ENCODE assay signal across 15 cellular contexts in the genomic region with DNA sequence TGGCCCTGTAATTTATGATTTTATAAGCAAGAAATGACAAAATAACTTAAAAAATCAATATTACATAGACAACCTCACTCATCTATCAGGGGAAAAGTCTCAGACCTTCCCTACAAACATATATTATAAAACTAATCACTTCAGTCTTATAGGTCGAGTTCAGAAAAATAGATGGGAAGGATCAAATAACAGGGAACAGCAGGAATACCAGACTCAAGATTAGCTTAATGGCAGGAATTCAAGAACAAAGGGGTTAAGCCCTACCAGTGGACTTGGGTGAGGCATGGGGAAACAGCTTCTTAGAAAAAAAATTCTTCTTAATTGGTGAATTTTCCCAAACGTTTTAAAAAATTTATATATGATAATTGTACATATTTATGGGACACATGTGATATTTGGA. TPM values are rescaled to one million over a fixed set of nuclear protein-coding genes. Genes with fewer than 3 reads are reported as not detected.
DNase-seq lines count a peak whose midpoint lies in the region; ATAC-seq and TF ChIP-seq lines count a peak whose summit lies in the region.
"Had no signal": no experiment of that assay in that cellular context is flagged by ENCODE, and none has a peak within 500 bp of the region (broad histone marks: within the 10 kb centered on the region; RNA-seq: fewer than 3 reads in every experiment).

No MANE protein-coding gene starts in this region.

- no peak overlapping the region for H2AFZ ChIP-seq in ACC112 (ENCODE audit: low read length, unreplicated experiment)

- ATAC-seq in RWPE2 (ENCODE audit: low read depth) = peak; percentile 46; the same call in 2 of the 3 replicates
- no peak for ATAC-seq in HG03095 (IDR thresholded peaks at IDR 0.05; ENCODE audit: unreplicated experiment)
- ATAC-seq: Panc1 had no signal

- peak; percentile 38 for DNase-seq in M059J (ENCODE audit: low read depth)
- no peak for DNase-seq in RWPE2 (ENCODE audit: low spot score)
- DNase-seq in iPS-NIHi11 (ENCODE audit: low spot score) = peak; percentile 32
- no peak for DNase-seq in stimulated activated CD4-positive, alpha-beta T cell treated with anti-CD3 and anti-CD28 coated beads, Interleukin-12 subunit alpha, Interleukin-12 subunit beta, amount 100 ng/mL, for 4 hours
- DNase-seq in NCI-H2081 (lab: John Stamatoyannopoulos, UW) = no peak
- DNase-seq in cerebellar cortex (ENCODE audit: low spot score) = no peak
- DNase-seq: AML-193, KG1, NCI-H1436 treated with DMSO at 0.1 percent for 48 hours, NCI-H2081 treated with DMSO at 0.1 percent for 48 hours, NCI-H446 treated with DMSO at 0.1 percent for 48 hours, SIG-M5 had no signal

- TF ChIP-seq CTCF in RWPE2 (IDR thresholded peaks at IDR 0.05; ENCODE audit: poor library complexity, severe bottlenecking) = no peak

- H3K36me3 ChIP-seq in ACC112 (ENCODE audit: insufficient read depth, low read length) (no peaks in the 10 kb centered on the region), RWPE2 (ENCODE audit: low read depth) (no peaks in the 10 kb centered on the region)

- H3K9me3 ChIP-seq in RWPE2 (ENCODE audit: severe bottlenecking) = no peaks in the 10 kb centered on the region

- H3K79me2 ChIP-seq in ACC112 (ENCODE audit: control insufficient read depth, insufficient read depth, low read length, unreplicated experiment) = no peaks in the 10 kb centered on the region

- H3K4me1 ChIP-seq in ACC112 (ENCODE audit: control insufficient read depth, insufficient read depth, low read length, unreplicated experiment) (peaks cover 6% of the 10 kb centered on the region), RWPE2 (ENCODE audit: insufficient read depth, poor library complexity, severe bottlenecking) (peaks cover 18% of the 10 kb centered on the region)

- H3K27ac ChIP-seq in ACC112 (ENCODE audit: low read depth, low read length) (0 out of 2 replicates have a peak overlapping the region, but pooled peaks have one; percentile 2), RWPE2 (ENCODE audit: poor library complexity, severe bottlenecking) (peak overlapping the region; percentile 84)

- H3K4me3 ChIP-seq in ACC112 (ENCODE audit: low read depth, low read length) (no peak overlapping the region), RWPE2 (ENCODE audit: severe bottlenecking) (no peak overlapping the region)

- H3K27me3 ChIP-seq in ACC112 (ENCODE audit: insufficient read depth, low read length) (no peaks in the 10 kb centered on the region), RWPE2 (ENCODE audit: insufficient read depth, poor library complexity, severe bottlenecking) (no peaks in the 10 kb centered on the region)

RNA-seq across cellular contexts. Expression of a gene that starts 51.6 kb away (rescaled TPM):
- 16.1 and 16.2 TPM in 2 replicates for total RNA-seq in M059J (2014; rRNA removed; shearing (Covaris generic))

Comparison
In these comparisons a context has a peak if more than half of its experiments do, and no peak if none do; other contexts are left out.
1. DNase-seq: peak in M059J (single experiment) and iPS-NIHi11 (single experiment); none in RWPE2 (single experiment), stimulated activated CD4-positive, alpha-beta T cell treated with anti-CD3 and anti-CD28 coated beads, Interleukin-12 subunit alpha, Interleukin-12 subunit beta, amount 100 ng/mL, for 4 hours (single experiment), NCI-H2081 (0 of 2) and cerebellar cortex (single experiment).